Comparison of ENCODE assay signal across 7 cellular contexts in genomic region chr1:50847303-50847702, GRCh38.
"Had no signal": no experiment of that assay in that cellular context is flagged by ENCODE, and none has a peak within 500 bp of the region (broad histone marks: within the 10 kb centered on the region; RNA-seq: fewer than 3 reads in every experiment).

No MANE protein-coding gene starts in this region.

- ATAC-seq: GM12878 had no signal

- FAIRE-seq: G401.6, GM12878, GM12891, GM18507, GM19239 had no signal

- DNase-seq: GDM1, GF-D8 had no signal

- H3K4me3 ChIP-seq: GM12878 had no signal
